1 cellular context compared by ENCODE assay signal in the genomic region with DNA sequence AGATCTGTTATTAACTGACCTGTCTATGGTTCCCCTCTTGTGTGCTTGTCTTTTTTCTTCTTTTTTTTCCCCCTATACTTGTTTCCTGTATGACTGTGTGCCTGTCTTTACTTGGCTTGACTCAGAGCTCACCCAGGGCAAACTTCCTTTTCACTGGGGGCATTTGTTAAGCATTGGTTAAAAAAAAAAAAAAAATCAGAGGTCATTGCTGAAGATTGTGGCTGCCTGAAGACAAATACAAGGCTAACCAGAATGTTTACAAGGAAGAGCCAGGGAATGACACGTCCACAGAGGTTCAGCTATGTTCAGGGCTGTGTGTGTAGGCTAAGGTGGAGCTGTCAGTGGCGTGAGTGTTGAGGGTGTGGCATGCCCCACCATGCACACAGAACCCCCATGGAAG.
TF ChIP-seq lines count a peak whose summit lies in the region.

No MANE protein-coding gene starts in this region.

TF ChIP-seq in HepG2, 621 proteins besides CTCF, POLR2A, EP300 and RAD21:
- TF ChIP-seq, protein P1, sequence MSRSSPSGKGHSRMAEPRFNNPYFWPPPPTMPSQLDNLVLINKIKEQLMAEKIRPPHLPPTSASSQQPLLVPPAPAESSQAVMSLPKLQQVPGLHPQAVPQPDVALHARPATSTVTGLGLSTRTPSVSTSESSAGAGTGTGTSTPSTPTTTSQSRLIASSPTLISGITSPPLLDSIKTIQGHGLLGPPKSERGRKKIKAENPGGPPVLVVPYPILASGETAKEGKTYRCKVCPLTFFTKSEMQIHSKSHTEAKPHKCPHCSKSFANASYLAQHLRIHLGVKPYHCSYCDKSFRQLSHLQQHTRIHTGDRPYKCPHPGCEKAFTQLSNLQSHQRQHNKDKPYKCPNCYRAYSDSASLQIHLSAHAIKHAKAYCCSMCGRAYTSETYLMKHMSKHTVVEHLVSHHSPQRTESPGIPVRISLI (CRISPR knock-in tag; IDR thresholded peaks at IDR 0.05; ENCODE audit: borderline replicate concordance): peak; percentile 51; the same call in 1 of the 2 replicates
- TF ChIP-seq SAP130 (CRISPR knock-in tag; IDR thresholded peaks at IDR 0.05; ENCODE audit: low read depth): peak; percentile 40; the same call in 1 of the 2 replicates
- TF ChIP-seq, protein P2, sequence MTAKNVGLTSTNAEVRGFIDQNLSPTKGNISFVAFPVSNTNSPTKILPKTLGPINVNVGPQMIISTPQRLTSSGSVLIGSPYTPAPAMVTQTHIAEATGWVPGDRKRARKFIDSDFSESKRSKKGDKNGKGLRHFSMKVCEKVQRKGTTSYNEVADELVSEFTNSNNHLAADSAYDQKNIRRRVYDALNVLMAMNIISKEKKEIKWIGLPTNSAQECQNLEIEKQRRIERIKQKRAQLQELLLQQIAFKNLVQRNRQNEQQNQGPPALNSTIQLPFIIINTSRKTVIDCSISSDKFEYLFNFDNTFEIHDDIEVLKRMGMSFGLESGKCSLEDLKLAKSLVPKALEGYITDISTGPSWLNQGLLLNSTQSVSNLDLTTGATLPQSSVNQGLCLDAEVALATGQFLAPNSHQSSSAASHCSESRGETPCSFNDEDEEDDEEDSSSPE (CRISPR knock-in tag; IDR thresholded peaks at IDR 0.05): no peak
- TF ChIP-seq FOXP1 (IDR thresholded peaks at IDR 0.05): no peak
- peak; percentile 55; the same call in 1 of the 2 replicates for TF ChIP-seq FOXP1 (CRISPR knock-in tag; IDR thresholded peaks at IDR 0.05)
